In genomic region chr3:46208167-46208704, GRCh38 we compare ENCODE assay signal across 9 cellular contexts. TPM values are rescaled to one million over a fixed set of nuclear protein-coding genes. Genes with fewer than 3 reads are reported as not detected.
DNase-seq lines count a peak whose midpoint lies in the region; ATAC-seq and TF ChIP-seq lines count a peak whose summit lies in the region.
"Had no signal": no experiment of that assay in that cellular context is flagged by ENCODE, and none has a peak within 500 bp of the region (broad histone marks: within the 10 kb centered on the region; RNA-seq: fewer than 3 reads in every experiment).

Gene CCR1 (minus strand): TSS chr3:46208313. CDS start chr3:46204313, 4,000 bp downstream.

- peak; percentile 47 for ATAC-seq in HG03097 (IDR thresholded peaks at IDR 0.05; ENCODE audit: low FRiP score, unreplicated experiment)

- WGBS in thyroid gland, 2 donors, result 14 to 31% methylated on average over 3 of the region's 3 CpGs

- no peaks in the 10 kb centered on the region for H3K27me3 ChIP-seq in thyroid gland
- H3K27me3 ChIP-seq: gastrocnemius medialis had no signal

- no peaks in the 10 kb centered on the region for H3K36me3 ChIP-seq in thyroid gland
- H3K36me3 ChIP-seq: gastrocnemius medialis had no signal

- intact Hi-C loops in thyroid gland (cut with DNase I), result no loop called here

- H3K9me3 Mint-ChIP-seq in T-helper 1 cell treated with Interleukin-12 subunit alpha and Interleukin-12 subunit beta and Interleukin-4 antibody, amounts not matched to agents 30 μg/mL and 1 μg/mL, for 36 hours, result no peaks in the 10 kb centered on the region

- peak; percentile 44 for DNase-seq in activated gamma-delta T cell treated with Interleukin-2 at 50 U/mL for 16 hours
- no peak for DNase-seq in activated gamma-delta T cell (lab: John Stamatoyannopoulos, UW)
- peak; percentile 59 for DNase-seq in ecto neural progenitor cell (ENCODE audit: low spot score)
- peak; percentile 46 for DNase-seq in mucosa of gallbladder (ENCODE audit: low spot score)
- DNase-seq in thyroid gland, result peak; percentile 49 to 50
- DNase-seq in SK-N-DZ (ENCODE audit: low spot score), result no peak

- H3K27ac Mint-ChIP-seq in T-helper 1 cell treated with Interleukin-12 subunit alpha and Interleukin-12 subunit beta and Interleukin-4 antibody, amounts not matched to agents 30 μg/mL and 1 μg/mL, for 36 hours, result peak within 1 kb of the TSS; percentile 87

- peaks cover 52% of the 10 kb centered on the region for H3K4me1 Mint-ChIP-seq in T-helper 1 cell treated with Interleukin-12 subunit alpha and Interleukin-12 subunit beta and Interleukin-4 antibody, amounts not matched to agents 30 μg/mL and 1 μg/mL, for 36 hours (ENCODE audit: low read depth)

- peak in 4 of 6 experiments; percentile 30 to 52 (median 38) for TF ChIP-seq CTCF in thyroid gland (IDR thresholded peaks at IDR 0.05)

- no peak within 1 kb of the TSS for H3K27ac ChIP-seq in thyroid gland
- H3K27ac ChIP-seq: gastrocnemius medialis had no signal

- H3K4me1 ChIP-seq in thyroid gland, result no peaks in the 10 kb centered on the region
- H3K4me1 ChIP-seq: gastrocnemius medialis had no signal

- peak within 1 kb of the TSS; percentile 81 for H3K4me3 Mint-ChIP-seq in T-helper 1 cell treated with Interleukin-12 subunit alpha and Interleukin-12 subunit beta and Interleukin-4 antibody, amounts not matched to agents 30 μg/mL and 1 μg/mL, for 36 hours

- no peaks in the 10 kb centered on the region for H3K9me3 ChIP-seq in thyroid gland
- H3K9me3 ChIP-seq: gastrocnemius medialis had no signal

- H3K27me3 Mint-ChIP-seq in T-helper 1 cell treated with Interleukin-12 subunit alpha and Interleukin-12 subunit beta and Interleukin-4 antibody, amounts not matched to agents 30 μg/mL and 1 μg/mL, for 36 hours (ENCODE audit: low read depth), result no peaks in the 10 kb centered on the region

- H3K4me3 ChIP-seq in thyroid gland (replicated peaks in 1 of 3), result no peak within 1 kb of the TSS

- H3K36me3 Mint-ChIP-seq in T-helper 1 cell treated with Interleukin-12 subunit alpha and Interleukin-12 subunit beta and Interleukin-4 antibody, amounts not matched to agents 30 μg/mL and 1 μg/mL, for 36 hours (ENCODE audit: low read depth), result peaks cover 36% of the 10 kb centered on the region

- TF ChIP-seq POLR2A in thyroid gland (IDR thresholded peaks at IDR 0.05), result no peak

RNA-seq across cellular contexts. Expression of gene CCR1, which starts in this region (rescaled TPM):
- total RNA-seq in mucosa of gallbladder (4.8 TPM), thyroid gland (1 to 10 TPM in 3 of 4 donors, under 1 TPM in 1; 0.98 to 3.4 (median 2.3) TPM)
- not detected in 2 replicates for polyA plus RNA-seq in SK-N-DZ (2014; cell fraction: cytosol; rRNA removed)
- not detected in 2 replicates for polyA plus RNA-seq in SK-N-DZ (2014; cell fraction: nucleus; rRNA removed)

Comparison
In these comparisons a context has a peak if more than half of its experiments do, and no peak if none do; other contexts are left out.
1. DNase-seq: peak in activated gamma-delta T cell treated with Interleukin-2 at 50 U/mL for 16 hours (single experiment), ecto neural progenitor cell (single experiment), mucosa of gallbladder (single experiment) and thyroid gland (2 of 2); none in activated gamma-delta T cell (single experiment) and SK-N-DZ (single experiment).